Comparison of ENCODE assay signal across 26 cellular contexts in genomic region chr18:74702951-74703350, GRCh38.
"Had no signal": no experiment of that assay in that cellular context is flagged by ENCODE, and none has a peak within 500 bp of the region (broad histone marks: within the 10 kb centered on the region; RNA-seq: fewer than 3 reads in every experiment).

No MANE protein-coding gene starts in this region.

- H3K9me3 ChIP-seq: adrenal gland, SJSA1 had no signal

- H3K27ac Mint-ChIP-seq: activated B cell treated with CpG ODN at 0.5 μM for 24 hours; activated CD4-positive, alpha-beta T cell treated with anti-CD3 and anti-CD28 coated beads, Interleukin-2, amount 10 ng/mL, durations not matched to agents 24 days and 14 days; activated naive CD8-positive, alpha-beta T cell treated with anti-CD3 and anti-CD28 coated beads, Interleukin-2, amount 10 ng/mL, durations not matched to agents 7 days and 5 days; activated T-helper 17 cell treated with anti-CD3 and anti-CD28 coated beads, Interleukin-2, amount 50 U/mL, for 72 hours; T-helper 1 cell treated with Interleukin-12 subunit alpha and Interleukin-12 subunit beta and Interleukin-4 antibody, amounts not matched to agents 30 μg/mL and 1 μg/mL, for 36 hours had no signal

- H3K4me3 Mint-ChIP-seq: activated B cell treated with CpG ODN at 0.5 μM for 24 hours; activated CD4-positive, alpha-beta T cell treated with anti-CD3 and anti-CD28 coated beads, Interleukin-2, amount 10 ng/mL, durations not matched to agents 24 days and 14 days; activated naive CD8-positive, alpha-beta T cell treated with anti-CD3 and anti-CD28 coated beads, Interleukin-2, amount 10 ng/mL, durations not matched to agents 7 days and 5 days; activated T-helper 17 cell treated with anti-CD3 and anti-CD28 coated beads, Interleukin-2, amount 50 U/mL, for 72 hours; T-helper 1 cell treated with Interleukin-12 subunit alpha and Interleukin-12 subunit beta and Interleukin-4 antibody, amounts not matched to agents 30 μg/mL and 1 μg/mL, for 36 hours had no signal

- H3K27ac ChIP-seq: adrenal gland, SJSA1 had no signal

- DNase-seq: activated B cell treated with CpG ODN at 0.5 μM for 24 hours; activated CD4-positive, alpha-beta T cell treated with anti-CD3 and anti-CD28 coated beads for 1 hour; activated CD4-positive, alpha-beta T cell treated with anti-CD3 and anti-CD28 coated beads, Interleukin-2, amount 10 ng/mL, durations not matched to agents 24 days and 14 days; activated CD4-positive, alpha-beta T cell treated with anti-CD3 and anti-CD28 coated beads, Interleukin-2, amount 50 U/mL, for 48 hours; activated gamma-delta T cell treated with Interleukin-2 at 50 U/mL for 16 hours; activated naive CD4-positive, alpha-beta T cell treated with anti-CD3 and anti-CD28 coated beads, Interleukin-2, amount 50 U/mL, for 16 hours; activated naive CD8-positive, alpha-beta T cell treated with anti-CD3 and anti-CD28 coated beads, Interleukin-2, amount 10 ng/mL, durations not matched to agents 7 days and 5 days; activated T-cell treated with anti-CD3 and anti-CD28 coated beads for 4 hours; activated T-cell treated with anti-CD3 and anti-CD28 coated beads, Interleukin-2, amount 50 U/mL, for 48 hours; adrenal gland; anterior cingulate cortex; central memory CD4-positive, alpha-beta T cell; MM.1S; NCI-H1105; NCI-H1436 treated with DMSO at 0.1 percent for 48 hours; NCI-H187; NCI-H2081; NCI-H510A treated with DMSO at 0.1 percent for 48 hours; NCI-H69; PC-3; SHP77 had no signal

- ATAC-seq: activated T-helper 17 cell treated with anti-CD3 and anti-CD28 coated beads, Interleukin-2, amount 50 U/mL, for 72 hours; PC-3; SK-N-SH treated with all-trans-retinoic acid at 6 μM for 48 hours had no signal

- H3K27me3 Mint-ChIP-seq: activated B cell treated with CpG ODN at 0.5 μM for 24 hours; activated CD4-positive, alpha-beta T cell treated with anti-CD3 and anti-CD28 coated beads, Interleukin-2, amount 10 ng/mL, durations not matched to agents 24 days and 14 days; activated naive CD8-positive, alpha-beta T cell treated with anti-CD3 and anti-CD28 coated beads, Interleukin-2, amount 10 ng/mL, durations not matched to agents 7 days and 5 days; activated T-helper 17 cell treated with anti-CD3 and anti-CD28 coated beads, Interleukin-2, amount 50 U/mL, for 72 hours had no signal

- H3K4me1 ChIP-seq: SJSA1 had no signal

- H3K4me3 ChIP-seq: adrenal gland, SJSA1 had no signal

- H3K9me3 Mint-ChIP-seq: activated B cell treated with CpG ODN at 0.5 μM for 24 hours; activated CD4-positive, alpha-beta T cell treated with anti-CD3 and anti-CD28 coated beads, Interleukin-2, amount 10 ng/mL, durations not matched to agents 24 days and 14 days; activated naive CD8-positive, alpha-beta T cell treated with anti-CD3 and anti-CD28 coated beads, Interleukin-2, amount 10 ng/mL, durations not matched to agents 7 days and 5 days; activated T-helper 17 cell treated with anti-CD3 and anti-CD28 coated beads, Interleukin-2, amount 50 U/mL, for 72 hours; T-helper 1 cell treated with Interleukin-12 subunit alpha and Interleukin-12 subunit beta and Interleukin-4 antibody, amounts not matched to agents 30 μg/mL and 1 μg/mL, for 36 hours had no signal

- H3K4me1 Mint-ChIP-seq: activated B cell treated with CpG ODN at 0.5 μM for 24 hours; activated CD4-positive, alpha-beta T cell treated with anti-CD3 and anti-CD28 coated beads, Interleukin-2, amount 10 ng/mL, durations not matched to agents 24 days and 14 days; activated naive CD8-positive, alpha-beta T cell treated with anti-CD3 and anti-CD28 coated beads, Interleukin-2, amount 10 ng/mL, durations not matched to agents 7 days and 5 days; activated T-helper 17 cell treated with anti-CD3 and anti-CD28 coated beads, Interleukin-2, amount 50 U/mL, for 72 hours had no signal

- H3K27me3 ChIP-seq: adrenal gland, SJSA1 had no signal

- FAIRE-seq: RCC 7860 had no signal

- H3K36me3 ChIP-seq: adrenal gland, SJSA1 had no signal
